Comparison of ENCODE assay signal across 9 cellular contexts in the genomic region with DNA sequence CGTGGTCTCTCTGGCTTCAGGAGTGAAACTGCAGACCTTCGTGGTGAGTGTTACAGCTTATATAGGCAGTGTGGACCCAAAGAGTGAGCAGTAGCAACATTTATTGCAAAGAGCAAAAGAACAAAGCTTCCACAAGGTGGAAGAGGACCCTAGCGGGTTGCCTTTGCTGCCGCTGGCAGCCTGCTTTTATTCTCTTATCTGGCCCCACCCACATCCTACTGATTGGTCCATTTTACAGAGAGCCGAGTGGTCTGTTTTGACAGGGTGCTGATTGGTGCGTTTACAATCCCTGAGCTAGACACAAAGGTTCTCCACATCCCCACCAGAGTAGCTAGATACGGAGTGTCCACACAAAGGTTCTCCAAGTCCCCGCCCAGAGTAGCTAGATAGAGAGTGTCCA. TPM values are rescaled to one million over a fixed set of nuclear protein-coding genes. Genes with fewer than 3 reads are reported as not detected.
"Had no signal": no experiment of that assay in that cellular context is flagged by ENCODE, and none has a peak within 500 bp of the region (broad histone marks: within the 10 kb centered on the region; RNA-seq: fewer than 3 reads in every experiment).

No MANE protein-coding gene starts in this region.

RNA-seq across cellular contexts. Expression of a gene that starts 27.1 kb away (rescaled TPM):
- total RNA-seq: kidney, kidney epithelial cell, left lobe of liver, lung microvascular endothelial cell, mucosa of gallbladder, myocyte had no signal
- polyA plus RNA-seq: immature natural killer cell had no signal

RNA-seq across cellular contexts. Expression of a gene that starts 40.6 kb away (rescaled TPM):
- total RNA-seq: kidney, kidney epithelial cell, left lobe of liver, left ventricle myocardium inferior, lung microvascular endothelial cell, mucosa of gallbladder, myocyte had no signal
- polyA plus RNA-seq: immature natural killer cell had no signal

RNA-seq across cellular contexts. Expression of a gene that starts 54.6 kb away (rescaled TPM):
- total RNA-seq: left lobe of liver, left ventricle myocardium inferior, lung microvascular endothelial cell, mononuclear cell, myocyte had no signal
- polyA plus RNA-seq: immature natural killer cell had no signal
